ENCODE assay signal across 35 cellular contexts in genomic region chr10:132768346-132769248, GRCh38. TPM values are rescaled to one million over a fixed set of nuclear protein-coding genes. Genes with fewer than 3 reads are reported as not detected.
"Had no signal": no experiment of that assay in that cellular context is flagged by ENCODE, and none has a peak within 500 bp of the region (broad histone marks: within the 10 kb centered on the region; RNA-seq: fewer than 3 reads in every experiment).

No MANE protein-coding gene starts in this region.

- DNase-seq: activated CD4-positive, alpha-beta memory T cell treated with anti-CD3 and anti-CD28 coated beads for 36 hours; activated CD4-positive, alpha-beta T cell treated with anti-CD3 and anti-CD28 coated beads for 36 hours; activated CD4-positive, alpha-beta T cell treated with anti-CD3 and anti-CD28 coated beads, Interleukin-2, amount 10 ng/mL, durations not matched to agents 24 days and 14 days; activated CD4-positive, CD25-positive, alpha-beta regulatory T cell; activated CD4-positive, CD25-positive, alpha-beta regulatory T cell treated with anti-CD3 and anti-CD28 coated beads, Interleukin-2, amount 50 U/mL, for 72 hours; activated CD8-positive, alpha-beta memory T cell treated with anti-CD3 and anti-CD28 coated beads, Interleukin-2, amount 10 ng/mL, durations not matched to agents 7 days and 5 days; activated CD8-positive, alpha-beta memory T cell treated with anti-CD3 and anti-CD28 coated beads, Interleukin-2, amount 50 U/mL, for 4 hours; activated CD8-positive, alpha-beta T cell treated with anti-CD3 and anti-CD28 coated beads, Interleukin-2, amount 10 ng/mL, durations not matched to agents 7 days and 5 days; activated gamma-delta T cell; activated naive CD4-positive, alpha-beta T cell; activated naive CD4-positive, alpha-beta T cell treated with anti-CD3 and anti-CD28 coated beads, Interleukin-2, amount 50 U/mL, for 16 hours; activated naive CD8-positive, alpha-beta T cell treated with anti-CD3 and anti-CD28 coated beads for 36 hours; activated naive CD8-positive, alpha-beta T cell treated with anti-CD3 and anti-CD28 coated beads, Interleukin-2, amount 50 U/mL, for 24 hours; activated T-cell treated with anti-CD3 and anti-CD28 coated beads, Interleukin-2, amount 50 U/mL, for 1 hour; activated T-cell treated with anti-CD3 and anti-CD28 coated beads, Interleukin-2, amount 50 U/mL, for 48 hours; adrenal gland; amygdala; aorta; body of pancreas; effector memory CD4-positive, alpha-beta T cell; endodermal cell; erythroblast; foreskin keratinocyte; heart right ventricle; T-helper 1 cell; T-helper 17 cell; T1000 had no signal

- H3K9me3 Mint-ChIP-seq: activated CD4-positive, alpha-beta memory T cell treated with anti-CD3 and anti-CD28 coated beads for 36 hours; activated CD4-positive, alpha-beta T cell treated with anti-CD3 and anti-CD28 coated beads, Interleukin-2, amount 10 ng/mL, durations not matched to agents 24 days and 14 days; activated naive CD8-positive, alpha-beta T cell treated with anti-CD3 and anti-CD28 coated beads for 36 hours; activated naive CD8-positive, alpha-beta T cell treated with anti-CD3 and anti-CD28 coated beads, Interleukin-2, amount 50 U/mL, for 24 hours had no signal

- H3K36me3 ChIP-seq: adrenal gland had no signal

- H3K27me3 ChIP-seq: adrenal gland, body of pancreas, dorsolateral prefrontal cortex, esophagus muscularis mucosa, foreskin keratinocyte, gastroesophageal sphincter, heart right ventricle had no signal

- H3K4me1 ChIP-seq: adrenal gland, body of pancreas, esophagus muscularis mucosa, foreskin keratinocyte, gastroesophageal sphincter, heart right ventricle had no signal

- H3K4me3 Mint-ChIP-seq: activated CD4-positive, alpha-beta memory T cell treated with anti-CD3 and anti-CD28 coated beads for 36 hours; activated CD4-positive, alpha-beta T cell treated with anti-CD3 and anti-CD28 coated beads for 36 hours; activated CD4-positive, alpha-beta T cell treated with anti-CD3 and anti-CD28 coated beads, Interleukin-2, amount 10 ng/mL, durations not matched to agents 24 days and 14 days; activated CD8-positive, alpha-beta memory T cell treated with anti-CD3 and anti-CD28 coated beads, Interleukin-2, amount 10 ng/mL, durations not matched to agents 7 days and 5 days; activated CD8-positive, alpha-beta T cell treated with anti-CD3 and anti-CD28 coated beads, Interleukin-2, amount 10 ng/mL, durations not matched to agents 7 days and 5 days; activated naive CD8-positive, alpha-beta T cell treated with anti-CD3 and anti-CD28 coated beads for 36 hours; activated naive CD8-positive, alpha-beta T cell treated with anti-CD3 and anti-CD28 coated beads, Interleukin-2, amount 50 U/mL, for 24 hours; dendritic cell treated with granulocyte-macrophage colony-stimulating factor and Interleukin-4, amounts not matched to agents 40 ng/mL and 50 ng/mL, for 4 days; endodermal cell; T-helper 17 cell; T-helper 2 cell treated with Interferon-gamma antibody and Interleukin-4, amounts not matched to agents 5 μg/mL and 100 μg/mL, for 36 hours had no signal

- H3K4me1 Mint-ChIP-seq: activated CD4-positive, alpha-beta T cell treated with anti-CD3 and anti-CD28 coated beads for 36 hours; activated CD4-positive, alpha-beta T cell treated with anti-CD3 and anti-CD28 coated beads, Interleukin-2, amount 10 ng/mL, durations not matched to agents 24 days and 14 days; activated CD8-positive, alpha-beta memory T cell treated with anti-CD3 and anti-CD28 coated beads, Interleukin-2, amount 10 ng/mL, durations not matched to agents 7 days and 5 days; activated naive CD8-positive, alpha-beta T cell treated with anti-CD3 and anti-CD28 coated beads for 36 hours; activated naive CD8-positive, alpha-beta T cell treated with anti-CD3 and anti-CD28 coated beads, Interleukin-2, amount 50 U/mL, for 24 hours; endodermal cell had no signal

- H3K27ac ChIP-seq: adrenal gland, body of pancreas, coronary artery, esophagus muscularis mucosa, foreskin keratinocyte, gastroesophageal sphincter, heart right ventricle had no signal

- H3K9me3 ChIP-seq: adrenal gland, body of pancreas, esophagus muscularis mucosa, gastroesophageal sphincter had no signal

- ATAC-seq: activated CD4-positive, alpha-beta T cell treated with anti-CD3 and anti-CD28 coated beads for 36 hours; activated CD8-positive, alpha-beta memory T cell treated with anti-CD3 and anti-CD28 coated beads, Interleukin-2, amount 10 ng/mL, durations not matched to agents 7 days and 5 days; activated CD8-positive, alpha-beta T cell treated with anti-CD3 and anti-CD28 coated beads, Interleukin-2, amount 10 ng/mL, durations not matched to agents 7 days and 5 days; activated naive CD8-positive, alpha-beta T cell treated with anti-CD3 and anti-CD28 coated beads, Interleukin-2, amount 50 U/mL, for 24 hours; body of pancreas; foreskin keratinocyte; gastroesophageal sphincter; heart right ventricle; T-helper 17 cell had no signal

- H3K4me3 ChIP-seq: adrenal gland, body of pancreas, coronary artery, dorsolateral prefrontal cortex, esophagus muscularis mucosa, gastroesophageal sphincter, heart right ventricle had no signal

- H3K27ac Mint-ChIP-seq: activated CD4-positive, alpha-beta memory T cell treated with anti-CD3 and anti-CD28 coated beads for 36 hours; activated CD4-positive, alpha-beta T cell treated with anti-CD3 and anti-CD28 coated beads for 36 hours; activated CD4-positive, alpha-beta T cell treated with anti-CD3 and anti-CD28 coated beads, Interleukin-2, amount 10 ng/mL, durations not matched to agents 24 days and 14 days; activated CD8-positive, alpha-beta memory T cell treated with anti-CD3 and anti-CD28 coated beads, Interleukin-2, amount 10 ng/mL, durations not matched to agents 7 days and 5 days; activated CD8-positive, alpha-beta T cell treated with anti-CD3 and anti-CD28 coated beads, Interleukin-2, amount 10 ng/mL, durations not matched to agents 7 days and 5 days; activated naive CD8-positive, alpha-beta T cell treated with anti-CD3 and anti-CD28 coated beads for 36 hours; activated naive CD8-positive, alpha-beta T cell treated with anti-CD3 and anti-CD28 coated beads, Interleukin-2, amount 50 U/mL, for 24 hours; dendritic cell treated with granulocyte-macrophage colony-stimulating factor and Interleukin-4, amounts not matched to agents 40 ng/mL and 50 ng/mL, for 4 days; endodermal cell; T-helper 17 cell; T-helper 2 cell treated with Interferon-gamma antibody and Interleukin-4, amounts not matched to agents 5 μg/mL and 100 μg/mL, for 36 hours had no signal

- H3K27me3 Mint-ChIP-seq: activated CD4-positive, alpha-beta memory T cell treated with anti-CD3 and anti-CD28 coated beads for 36 hours; activated CD4-positive, alpha-beta T cell treated with anti-CD3 and anti-CD28 coated beads for 36 hours; activated CD4-positive, alpha-beta T cell treated with anti-CD3 and anti-CD28 coated beads, Interleukin-2, amount 10 ng/mL, durations not matched to agents 24 days and 14 days; activated CD8-positive, alpha-beta memory T cell treated with anti-CD3 and anti-CD28 coated beads, Interleukin-2, amount 10 ng/mL, durations not matched to agents 7 days and 5 days; activated naive CD8-positive, alpha-beta T cell treated with anti-CD3 and anti-CD28 coated beads for 36 hours; activated naive CD8-positive, alpha-beta T cell treated with anti-CD3 and anti-CD28 coated beads, Interleukin-2, amount 50 U/mL, for 24 hours; dendritic cell treated with granulocyte-macrophage colony-stimulating factor and Interleukin-4, amounts not matched to agents 40 ng/mL and 50 ng/mL, for 4 days; T-helper 17 cell had no signal

RNA-seq across cellular contexts. Expression of gene NKX6-2, which starts 17.4 kb away (rescaled TPM):
- total RNA-seq: activated CD4-positive, alpha-beta memory T cell treated with anti-CD3 and anti-CD28 coated beads for 36 hours; activated CD4-positive, alpha-beta T cell treated with anti-CD3 and anti-CD28 coated beads for 36 hours; activated CD4-positive, alpha-beta T cell treated with anti-CD3 and anti-CD28 coated beads, Interleukin-2, amount 10 ng/mL, durations not matched to agents 24 days and 14 days; activated CD8-positive, alpha-beta memory T cell treated with anti-CD3 and anti-CD28 coated beads for 36 hours; activated CD8-positive, alpha-beta memory T cell treated with anti-CD3 and anti-CD28 coated beads, Interleukin-2, amount 10 ng/mL, durations not matched to agents 7 days and 5 days; activated CD8-positive, alpha-beta T cell treated with anti-CD3 and anti-CD28 coated beads, Interleukin-2, amount 10 ng/mL, durations not matched to agents 7 days and 5 days; activated naive CD8-positive, alpha-beta T cell treated with anti-CD3 and anti-CD28 coated beads for 36 hours; adrenal gland; aorta; esophagus muscularis mucosa; foreskin keratinocyte; gastroesophageal sphincter; glomerular endothelial cell; heart right ventricle; T-helper 17 cell had no signal
